In the genomic region with DNA sequence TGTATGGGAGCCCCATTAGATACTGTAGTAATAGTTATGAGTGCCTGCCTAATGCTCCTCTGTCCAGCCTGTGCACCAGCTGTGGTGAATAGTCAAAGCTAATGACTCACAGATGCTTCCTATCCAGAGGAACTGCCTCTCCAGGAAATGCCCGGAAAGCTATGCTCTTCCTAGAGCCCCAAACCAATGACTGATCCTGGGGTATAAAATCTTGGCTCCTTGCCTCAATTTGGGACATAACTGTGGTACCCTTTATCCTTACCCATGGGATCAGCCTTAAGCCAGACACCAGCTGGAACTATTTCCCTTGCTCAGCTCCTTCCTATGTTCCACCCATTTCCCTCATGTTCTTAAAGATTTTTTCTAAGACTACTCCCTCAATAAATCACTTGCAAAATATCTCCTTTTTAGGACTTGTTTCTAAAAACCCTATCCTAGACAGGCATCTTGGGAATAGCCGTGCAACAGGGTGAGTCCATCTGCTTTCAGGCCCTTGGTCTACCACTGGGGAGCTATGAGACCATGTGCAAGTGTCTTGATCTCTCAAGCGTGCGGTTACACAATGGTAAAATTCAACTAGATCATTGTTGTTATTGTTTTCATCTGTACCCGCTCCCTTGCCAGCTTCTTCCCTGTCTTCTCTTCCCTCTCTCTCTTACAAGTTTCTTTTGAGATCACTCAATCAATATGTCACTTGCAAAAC, we compare ENCODE assay signal across 18 cellular contexts.
A peak's percentile ranks its signal among the peaks of the same experiment; 100 is the strongest.
DNase-seq lines count a peak whose midpoint lies in the region; ATAC-seq and TF ChIP-seq lines count a peak whose summit lies in the region.
"Had no signal": no experiment of that assay in that cellular context is flagged by ENCODE, and none has a peak within 500 bp of the region (broad histone marks: within the 10 kb centered on the region; RNA-seq: fewer than 3 reads in every experiment).

No MANE protein-coding gene starts in this region.

- intact Hi-C loops in left ventricle myocardium inferior (cut with micrococcal nuclease) = no loop called here

- no peak for TF ChIP-seq CTCF in cardiac fibroblast (IDR thresholded peaks at IDR 0.05; ENCODE audit: low read depth, low read length)
- TF ChIP-seq CTCF in left ventricle myocardium inferior (IDR thresholded peaks at IDR 0.05; ENCODE audit: borderline replicate concordance) = no peak
- TF ChIP-seq CTCF in GM10248 (IDR thresholded peaks at IDR 0.05; ENCODE audit: control extremely low read depth, extremely low read depth, low read depth, missing control alignments) = no peak
- TF ChIP-seq CTCF in Peyer's patch (IDR thresholded peaks at IDR 0.05) = no peak

- H3K9me3 ChIP-seq in left ventricle myocardium inferior (replicated peaks) (peaks cover 18% of the 10 kb centered on the region), Peyer's patch (no peaks in the 10 kb centered on the region)
- H3K9me3 ChIP-seq: ovary, stomach had no signal

- H3K27me3 ChIP-seq in left ventricle myocardium inferior (ENCODE audit: low read depth) = no peaks in the 10 kb centered on the region
- no peaks in the 10 kb centered on the region for H3K27me3 ChIP-seq in Peyer's patch
- H3K27me3 ChIP-seq: esophagus squamous epithelium, ovary, stomach had no signal

- POLR2A ChIA-PET in GM10248 (lab: Yijun Ruan, JAX) = no interaction called here

- peak overlapping the region; percentile 39 for H3K27ac ChIP-seq in left ventricle myocardium inferior (replicated peaks)
- no peak overlapping the region for H3K27ac ChIP-seq in Peyer's patch
- H3K27ac ChIP-seq: coronary artery, esophagus squamous epithelium, ovary, stomach had no signal

- DNase-seq in AG08396 (ENCODE audit: low spot score) (peak; percentile 11), HS-5 (ENCODE audit: low read depth) (peak; percentile 41), cardiac fibroblast (ENCODE audit: low read depth in 2 of 2) (peak; percentile 63 to 68), left ventricle myocardium inferior (peak; percentile 17), GM10248 (ENCODE audit: extremely low spot score) (no peak), Peyer's patch (no peak)
- DNase-seq: activated CD4-positive, alpha-beta T cell treated with anti-CD3 and anti-CD28 coated beads, Interleukin-2, amount 10 ng/mL, durations not matched to agents 7 days and 5 days; activated T-cell treated with anti-CD3 and anti-CD28 coated beads, Interleukin-2, amount 50 U/mL, for 24 hours; DMS79 treated with DMSO at 0.1 percent for 48 hours; esophagus squamous epithelium; MM.1S; ovary; SHP77; stimulated activated CD4-positive, alpha-beta T cell treated with anti-CD3 and anti-CD28 coated beads, Interleukin-12 subunit alpha, Interleukin-12 subunit beta, amount 100 ng/mL, for 4 hours; stomach had no signal

- no peak overlapping the region for H3K4me3 ChIP-seq in cardiac fibroblast (replicated peaks in 1 of 2; ENCODE audit: low read depth in 2 of 2, low read length in 2 of 2)
- H3K4me3 ChIP-seq in left ventricle myocardium inferior = no peak overlapping the region
- H3K4me3 ChIP-seq in Peyer's patch = no peak overlapping the region
- H3K4me3 ChIP-seq: coronary artery, esophagus squamous epithelium, ovary, stomach had no signal

- CTCF ChIA-PET in GM10248 (lab: Yijun Ruan, JAX) = interaction anchor here (0.9 kb wide), 1 partner anchor 11 kb away, joined by 3 read pairs; no protein-coding TSS in a partner anchor

- H3K36me3 ChIP-seq in left ventricle myocardium inferior = no peaks in the 10 kb centered on the region
- H3K36me3 ChIP-seq in Peyer's patch = no peaks in the 10 kb centered on the region
- H3K36me3 ChIP-seq: esophagus squamous epithelium, ovary, stomach had no signal

- H3K4me1 ChIP-seq in left ventricle myocardium inferior = no peaks in the 10 kb centered on the region
- H3K4me1 ChIP-seq in Peyer's patch = no peaks in the 10 kb centered on the region
- H3K4me1 ChIP-seq: esophagus squamous epithelium, stomach had no signal

- no peak for TF ChIP-seq POLR2A in Peyer's patch (IDR thresholded peaks at IDR 0.05)

- no peak for ATAC-seq in HG03565 (IDR thresholded peaks at IDR 0.05; ENCODE audit: unreplicated experiment)
- ATAC-seq in HG02588 (IDR thresholded peaks at IDR 0.05; ENCODE audit: unreplicated experiment) = no peak

Comparison
In these comparisons a context has a peak if more than half of its experiments do, and no peak if none do; other contexts are left out.
1. DNase-seq: peak in AG08396 (single experiment), HS-5 (single experiment), cardiac fibroblast (2 of 2) and left ventricle myocardium inferior (single experiment); none in GM10248 (single experiment) and Peyer's patch (0 of 3).